30 cellular contexts compared by ENCODE assay signal in the genomic region with DNA sequence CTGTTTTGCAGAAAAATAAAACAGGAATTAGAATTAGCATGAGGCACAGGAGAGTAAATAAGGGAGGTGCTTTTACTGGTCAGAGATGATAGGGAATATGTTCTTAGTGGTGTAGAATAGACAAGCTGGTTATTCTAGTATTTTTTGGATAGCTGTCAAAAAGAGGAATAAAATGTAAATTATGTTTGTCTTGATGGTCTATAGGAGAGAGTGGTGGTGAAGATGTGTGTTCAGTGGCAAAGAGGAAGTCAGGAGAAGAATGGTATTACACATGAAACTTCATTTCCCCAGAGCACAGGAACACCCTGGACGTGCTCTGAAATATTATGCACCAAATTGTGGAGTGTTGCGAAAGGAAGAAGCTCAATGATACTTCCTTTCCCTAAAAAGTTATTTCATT. TPM values are rescaled to one million over a fixed set of nuclear protein-coding genes. Genes with fewer than 3 reads are reported as not detected.
DNase-seq lines count a peak whose midpoint lies in the region; ATAC-seq, FAIRE-seq and TF ChIP-seq lines count a peak whose summit lies in the region.
"Had no signal": no experiment of that assay in that cellular context is flagged by ENCODE, and none has a peak within 500 bp of the region (broad histone marks: within the 10 kb centered on the region; RNA-seq: fewer than 3 reads in every experiment).

No MANE protein-coding gene starts in this region.

- peaks cover 3% of the 10 kb centered on the region for H3K27me3 ChIP-seq in hepatocyte
- H3K27me3 ChIP-seq: dorsolateral prefrontal cortex, thyroid gland had no signal

- in situ Hi-C loops in KBM-7 (cut with MboI; ENCODE audit: low pct_unique_long_range_greater_than_20kb, low sequenced_read_pairs): no loop called here

- no peaks in the 10 kb centered on the region for H3K4me1 Mint-ChIP-seq in memory B cell
- H3K4me1 Mint-ChIP-seq in activated naive CD8-positive, alpha-beta T cell treated with anti-CD3 and anti-CD28 coated beads, Interleukin-2, amount 50 U/mL, for 24 hours: peaks cover 10% of the 10 kb centered on the region
- H3K4me1 Mint-ChIP-seq: WTC11 had no signal

- no peaks in the 10 kb centered on the region for H3K9me3 ChIP-seq in hepatocyte (ENCODE audit: low read depth)
- H3K9me3 ChIP-seq: thyroid gland had no signal

- H3K9me3 Mint-ChIP-seq in memory B cell: peaks cover 1% of the 10 kb centered on the region
- peaks cover 8% of the 10 kb centered on the region for H3K9me3 Mint-ChIP-seq in activated naive CD8-positive, alpha-beta T cell treated with anti-CD3 and anti-CD28 coated beads, Interleukin-2, amount 50 U/mL, for 24 hours

- no peak overlapping the region for H3K27ac ChIP-seq in hepatocyte
- H3K27ac ChIP-seq: dorsolateral prefrontal cortex, epithelial cell of prostate, KMS-11, thyroid gland had no signal

- TF ChIP-seq POLR2A in NB4 (IDR thresholded peaks at IDR 0.05; ENCODE audit: extremely low read depth, insufficient read length): no peak

- H3K4me3 ChIP-seq in NB4 (ENCODE audit: low read depth, low read length) (no peak overlapping the region), hepatocyte (no peak overlapping the region)
- H3K4me3 ChIP-seq: dorsolateral prefrontal cortex, smooth muscle cell, thyroid gland had no signal

- no peak overlapping the region for H3K27ac Mint-ChIP-seq in memory B cell
- H3K27ac Mint-ChIP-seq in activated naive CD8-positive, alpha-beta T cell treated with anti-CD3 and anti-CD28 coated beads, Interleukin-2, amount 50 U/mL, for 24 hours: no peak overlapping the region
- H3K27ac Mint-ChIP-seq: activated naive CD8-positive, alpha-beta T cell treated with anti-CD3 and anti-CD28 coated beads, Interleukin-2, amount 10 ng/mL, durations not matched to agents 7 days and 5 days; WTC11 had no signal

- no peak overlapping the region for H3K4me2 ChIP-seq in hepatocyte
- H3K4me2 ChIP-seq: KMS-11, smooth muscle cell had no signal

- TF ChIP-seq CTCF in NB4 (IDR thresholded peaks at IDR 0.05; ENCODE audit: low read depth, low read length): peak; percentile 3
- no peak for TF ChIP-seq CTCF in hepatocyte (IDR thresholded peaks at IDR 0.05; ENCODE audit: poor library complexity)

- no peaks in the 10 kb centered on the region for H3K36me3 ChIP-seq in hepatocyte (replicated peaks; ENCODE audit: insufficient read depth, low read depth)
- H3K36me3 ChIP-seq: thyroid gland had no signal

- no peak overlapping the region for H3K4me3 Mint-ChIP-seq in memory B cell
- no peak overlapping the region for H3K4me3 Mint-ChIP-seq in activated naive CD8-positive, alpha-beta T cell treated with anti-CD3 and anti-CD28 coated beads, Interleukin-2, amount 50 U/mL, for 24 hours
- H3K4me3 Mint-ChIP-seq: activated naive CD8-positive, alpha-beta T cell treated with anti-CD3 and anti-CD28 coated beads, Interleukin-2, amount 10 ng/mL, durations not matched to agents 7 days and 5 days; WTC11 had no signal

- WGBS in hepatocyte (ENCODE audit: low lambda C conversion rate, missing lambda C conversion rate): 74% methylated on average over 2 of the region's 2 CpGs

- no peaks in the 10 kb centered on the region for H3K9me2 ChIP-seq in hepatocyte (replicated peaks; ENCODE audit: insufficient read depth)

- no peaks in the 10 kb centered on the region for H3K79me2 ChIP-seq in hepatocyte

- H3K27me3 Mint-ChIP-seq in memory B cell: peaks cover 5% of the 10 kb centered on the region
- H3K27me3 Mint-ChIP-seq in activated naive CD8-positive, alpha-beta T cell treated with anti-CD3 and anti-CD28 coated beads, Interleukin-2, amount 50 U/mL, for 24 hours: peaks cover 10% of the 10 kb centered on the region

- FAIRE-seq in RCC 7860 (lab: Jason Lieb, UNC): no peak
- FAIRE-seq: islet of Langerhans had no signal

- no peaks in the 10 kb centered on the region for H3K4me1 ChIP-seq in hepatocyte (ENCODE audit: insufficient read depth)
- H3K4me1 ChIP-seq: thyroid gland had no signal

- no peaks in the 10 kb centered on the region for H4K20me1 ChIP-seq in hepatocyte (ENCODE audit: insufficient read depth, poor library complexity, severe bottlenecking)

- H3K36me3 Mint-ChIP-seq in memory B cell: no peaks in the 10 kb centered on the region
- H3K36me3 Mint-ChIP-seq in activated naive CD8-positive, alpha-beta T cell treated with anti-CD3 and anti-CD28 coated beads, Interleukin-2, amount 50 U/mL, for 24 hours (ENCODE audit: low read depth): no peaks in the 10 kb centered on the region
- H3K36me3 Mint-ChIP-seq: WTC11 had no signal

- DNase-seq in KBM-7 (peak; percentile 71), NB4 (ENCODE audit: low read depth) (peak; percentile 61), SKM-1 treated with dmso at 0.1 percent for 144 hours (lab: John Stamatoyannopoulos, UW; ENCODE audit: unreplicated experiment) (peak; percentile 79), memory B cell (ENCODE audit: low spot score in 2 of 2) (no peak), NCI-H69 (lab: John Stamatoyannopoulos, UW) (no peak), hepatocyte (ENCODE audit: low spot score) (no peak), RCC 7860 (ENCODE audit: low spot score) (no peak)
- DNase-seq in activated naive CD8-positive, alpha-beta T cell treated with anti-CD3 and anti-CD28 coated beads, Interleukin-2, amount 50 U/mL, for 24 hours: no peak
- DNase-seq: activated CD4-positive, alpha-beta T cell treated with anti-CD3 and anti-CD28 coated beads, Interleukin-2, amount 50 U/mL, for 4 hours; activated effector memory CD4-positive, alpha-beta T cell treated with Interleukin-2 at 50 U/mL for 16 hours; activated naive CD8-positive, alpha-beta T cell treated with anti-CD3 and anti-CD28 coated beads, Interleukin-2, amount 10 ng/mL, durations not matched to agents 7 days and 5 days; DMS79; dorsolateral prefrontal cortex; hypothalamus; NCI-H1417 treated with DMSO at 0.1 percent for 48 hours; occipital lobe; stimulated activated CD4-positive, alpha-beta T cell treated with anti-CD3 and anti-CD28 coated beads, Interleukin-2, amount 100 ng/mL, for 48 hours; stimulated activated naive CD4-positive, alpha-beta T cell; thyroid gland had no signal

- no peak overlapping the region for H2AFZ ChIP-seq in hepatocyte

- ATAC-seq in memory B cell (ENCODE audit: low read depth): peak; percentile 59
- no peak for ATAC-seq in activated naive CD8-positive, alpha-beta T cell treated with anti-CD3 and anti-CD28 coated beads, Interleukin-2, amount 50 U/mL, for 24 hours
- ATAC-seq: Panc1, WTC11 had no signal

RNA-seq across cellular contexts. Expression of gene MUCL1, which starts 27.8 kb away (rescaled TPM):
- total RNA-seq in hepatocyte: not detected in 2 replicates
- polyA plus RNA-seq in hepatocyte: not detected in 2 replicates
- total RNA-seq: activated naive CD8-positive, alpha-beta T cell treated with anti-CD3 and anti-CD28 coated beads, Interleukin-2, amount 10 ng/mL, durations not matched to agents 7 days and 5 days; fibroblast of villous mesenchyme; HT-29; lung microvascular endothelial cell; occipital lobe; renal cortical epithelial cell; T-helper 2 cell treated with Interferon-gamma antibody and Interleukin-4, amounts not matched to agents 100 ng/mL and 5 ng/mL, for 36 hours; thyroid gland; WTC11 had no signal

Comparison
In these comparisons a context has a peak if more than half of its experiments do, and no peak if none do; other contexts are left out.
1. DNase-seq: peak in KBM-7 (single experiment), NB4 (single experiment) and SKM-1 treated with dmso at 0.1 percent for 144 hours (single experiment); none in memory B cell (0 of 2), NCI-H69 (single experiment), hepatocyte (single experiment), RCC 7860 (single experiment) and activated naive CD8-positive, alpha-beta T cell treated with anti-CD3 and anti-CD28 coated beads, Interleukin-2, amount 50 U/mL, for 24 hours (single experiment).